8 cellular contexts compared by ENCODE assay signal in genomic region chr7:107463139-107464078, GRCh38. TPM values are rescaled to one million over a fixed set of nuclear protein-coding genes. Genes with fewer than 3 reads are reported as not detected.
DNase-seq lines count a peak whose midpoint lies in the region; ATAC-seq, FAIRE-seq and TF ChIP-seq lines count a peak whose summit lies in the region.

No MANE protein-coding gene starts in this region.

- no TSS peak for BruUV-seq in K562 (replicated peaks; lab: Mats Ljungman, UMichigan)

- WGBS in K562 (ENCODE audit: insufficient coverage, low coverage, missing lambda C conversion rate), result 82% methylated on average over 6 of the region's 6 CpGs

- POLR2A ChIA-PET in K562 (lab: Yijun Ruan, JAX), result interaction anchor here (0.8 to 1.6 kb wide), 8 partner anchors 8 to 411 kb away, joined by 3 to 8 read pairs (median 4); no protein-coding TSS in a partner anchor

- ATAC-seq in K562 (peak; percentile 92), gastrocnemius medialis (peak; percentile 82 to 94), GM19455 (IDR thresholded peaks at IDR 0.05; ENCODE audit: unreplicated experiment) (no peak)

- H3K4me2 ChIP-seq in K562 (ENCODE audit: insufficient read depth, low read length), result no peak overlapping the region

- no peak overlapping the region for H2AFZ ChIP-seq in K562 (ENCODE audit: low read depth, low read length)

- H3K4me3 ChIP-seq in GM12875 (ENCODE audit: low read depth, low read length), result no peak overlapping the region
- no peak overlapping the region for H3K4me3 ChIP-seq in MG63
- no peak overlapping the region for H3K4me3 ChIP-seq in K562
- H3K4me3 ChIP-seq in gastrocnemius medialis, result no peak overlapping the region

- H3K9ac ChIP-seq in K562 (ENCODE audit: insufficient read depth in 1 of 2, low read depth in 2 of 2, low read length in 2 of 2), result no peak overlapping the region

- H3K9me3 ChIP-seq in MG63 (no peaks in the 10 kb centered on the region), K562 (replicated peaks; ENCODE audit: control insufficient read depth, insufficient read depth, low read depth, low read length) (no peaks in the 10 kb centered on the region), gastrocnemius medialis (no peaks in the 10 kb centered on the region)

- 0 out of 2 replicates have a peak, but pooled peaks have one; percentile 24 for TF ChIP-seq EP300 in K562 (IDR thresholded peaks at IDR 0.05; ENCODE audit: low read length)

- TF ChIP-seq RAD21 in K562 (CRISPR knock-in tag; conservative IDR thresholded peaks at IDR 0.05 in 1 of 2, IDR thresholded peaks at IDR 0.05 in 1 of 2), result peak; percentile 94 to 97

- CTCF ChIA-PET in K562 (lab: Yijun Ruan, JAX; ENCODE audit: low intra/inter-chr PET ratio), result interaction anchor here (0.6 to 2.8 kb wide), 8 partner anchors 38 to 1033 kb away, joined by 3 to 25 read pairs (median 6); no protein-coding TSS in a partner anchor

- TF ChIP-seq CTCF in GM12875 (IDR thresholded peaks at IDR 0.05; ENCODE audit: borderline replicate concordance, insufficient read depth, low read depth, low read length), result peak; percentile 63
- TF ChIP-seq CTCF in K562 (IDR thresholded peaks at IDR 0.05 in 2 of 3, conservative IDR thresholded peaks at IDR 0.05 in 1 of 3; ENCODE audit: insufficient read depth in 2 of 3, low read depth in 1 of 3, low read length in 3 of 3), result peak; percentile 77 to 97 (median 82)
- TF ChIP-seq CTCF in gastrocnemius medialis (IDR thresholded peaks at IDR 0.05 in 4 of 5, conservative IDR thresholded peaks at IDR 0.05 in 1 of 5), result peak; percentile 55 to 72 (median 65)

- FAIRE-seq in A204.1 (lab: Jason Lieb, UNC) (peak; percentile 92), K562 (lab: Jason Lieb, UNC) (peak; percentile 75)

- no peaks in the 10 kb centered on the region for H3K79me2 ChIP-seq in K562 (ENCODE audit: control insufficient read depth, insufficient read depth, low read length)

- no peaks in the 10 kb centered on the region for H3K27me3 ChIP-seq in MG63
- H3K27me3 ChIP-seq in K562 (ENCODE audit: control insufficient read depth in 2 of 2, insufficient read depth in 2 of 2, low read length in 2 of 2), result no peaks in the 10 kb centered on the region
- no peaks in the 10 kb centered on the region for H3K27me3 ChIP-seq in gastrocnemius medialis

- no peaks in the 10 kb centered on the region for H3K4me1 ChIP-seq in K562 (replicated peaks in 1 of 2; ENCODE audit: control insufficient read depth in 2 of 2, insufficient read depth in 2 of 2, low read length in 2 of 2)
- H3K4me1 ChIP-seq in gastrocnemius medialis, result no peaks in the 10 kb centered on the region

- no peak for TF ChIP-seq POLR2A in K562 (conservative IDR thresholded peaks at IDR 0.05)
- no peak for TF ChIP-seq POLR2A in gastrocnemius medialis (IDR thresholded peaks at IDR 0.05)

- intact Hi-C loops in K562 (cut with micrococcal nuclease) (loop anchor here (1.0 to 10.0 kb wide), 5 partner anchors 38 to 681 kb away; partner anchors contain the start of genes COG5 and DUS4L), gastrocnemius medialis (cut with DNase I; ENCODE audit: low total_unique reads) (loop anchor here (1.0 to 5.0 kb wide), 4 partner anchors 117 to 414 kb away; partner anchors contain the start of gene BCAP29)

- H4K20me1 ChIP-seq in K562 (replicated peaks; ENCODE audit: control insufficient read depth, insufficient read depth, low read length), result no peaks in the 10 kb centered on the region

- no peak overlapping the region for H3K27ac ChIP-seq in K562 (ENCODE audit: extremely low read depth, low read depth, low read length)
- H3K27ac ChIP-seq in gastrocnemius medialis, result no peak overlapping the region

- H3K36me3 ChIP-seq in MG63, result no peaks in the 10 kb centered on the region
- H3K36me3 ChIP-seq in K562 (ENCODE audit: control insufficient read depth, insufficient read depth, low read length), result peaks cover 2% of the 10 kb centered on the region; the same call in 1 of the 3 replicates
- no peaks in the 10 kb centered on the region for H3K36me3 ChIP-seq in gastrocnemius medialis

- no peaks in the 10 kb centered on the region for H3K9me1 ChIP-seq in K562 (ENCODE audit: control insufficient read depth, insufficient read depth, low read length)

- DNase-seq in MG63 (peak; percentile 15), SW 1271 (lab: John Stamatoyannopoulos, UW) (peak; percentile 12 to 38), K562 (ENCODE audit: extremely low read depth in 1 of 4, low spot score in 3 of 4) (peak; percentile 20 to 77 (median 38)), hippocampal formation (lab: John Stamatoyannopoulos, UW) (peak; percentile 17 to 65), gastrocnemius medialis (peak; percentile 10 to 57)

- in situ Hi-C loops in K562 (cut with MboI) (no loop called here), gastrocnemius medialis (cut with MboI; ENCODE audit: low sequenced_read_pairs in 4 of 4) (loop anchor here in 2 of 4 donors (25.0 kb wide), 2 partner anchors 399 to 424 kb away; partner anchors contain the start of gene DLD (in 1 of the 2))

TF ChIP-seq in K562, 482 proteins besides CTCF, POLR2A, EP300 and RAD21 (continues in another document):
- TF ChIP-seq SAFB2 (IDR thresholded peaks at IDR 0.05; ENCODE audit: borderline replicate concordance, low read depth, low read length, severe bottlenecking) (no peak), MAFG (tag; conservative IDR thresholded peaks at IDR 0.05) (peak; percentile 97), ZNF124 (CRISPR knock-in tag; IDR thresholded peaks at IDR 0.05) (no peak), MLX (CRISPR knock-in tag; conservative IDR thresholded peaks at IDR 0.05) (no peak), ERF (CRISPR knock-in tag; IDR thresholded peaks at IDR 0.05) (no peak), ZNF174 (CRISPR knock-in tag; IDR thresholded peaks at IDR 0.05) (no peak), BCOR (IDR thresholded peaks at IDR 0.05) (no peak), CBFA2T3 (IDR thresholded peaks at IDR 0.05) (no peak), HMBOX1 (IDR thresholded peaks at IDR 0.05) (0 out of 2 replicates have a peak, but pooled peaks have one; percentile 33), SMARCC2 (IDR thresholded peaks at IDR 0.05; ENCODE audit: low read depth) (no peak)
- TF ChIP-seq, protein P1, sequence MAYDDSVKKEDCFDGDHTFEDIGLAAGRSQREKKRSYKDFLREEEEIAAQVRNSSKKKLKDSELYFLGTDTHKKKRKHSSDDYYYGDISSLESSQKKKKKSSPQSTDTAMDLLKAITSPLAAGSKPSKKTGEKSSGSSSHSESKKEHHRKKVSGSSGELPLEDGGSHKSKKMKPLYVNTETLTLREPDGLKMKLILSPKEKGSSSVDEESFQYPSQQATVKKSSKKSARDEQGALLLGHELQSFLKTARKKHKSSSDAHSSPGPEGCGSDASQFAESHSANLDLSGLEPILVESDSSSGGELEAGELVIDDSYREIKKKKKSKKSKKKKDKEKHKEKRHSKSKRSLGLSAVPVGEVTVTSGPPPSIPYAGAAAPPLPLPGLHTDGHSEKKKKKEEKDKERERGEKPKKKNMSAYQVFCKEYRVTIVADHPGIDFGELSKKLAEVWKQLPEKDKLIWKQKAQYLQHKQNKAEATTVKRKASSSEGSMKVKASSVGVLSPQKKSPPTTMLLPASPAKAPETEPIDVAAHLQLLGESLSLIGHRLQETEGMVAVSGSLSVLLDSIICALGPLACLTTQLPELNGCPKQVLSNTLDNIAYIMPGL (CRISPR knock-in tag; IDR thresholded peaks at IDR 0.05), result no peak
- TF ChIP-seq, protein P2, sequence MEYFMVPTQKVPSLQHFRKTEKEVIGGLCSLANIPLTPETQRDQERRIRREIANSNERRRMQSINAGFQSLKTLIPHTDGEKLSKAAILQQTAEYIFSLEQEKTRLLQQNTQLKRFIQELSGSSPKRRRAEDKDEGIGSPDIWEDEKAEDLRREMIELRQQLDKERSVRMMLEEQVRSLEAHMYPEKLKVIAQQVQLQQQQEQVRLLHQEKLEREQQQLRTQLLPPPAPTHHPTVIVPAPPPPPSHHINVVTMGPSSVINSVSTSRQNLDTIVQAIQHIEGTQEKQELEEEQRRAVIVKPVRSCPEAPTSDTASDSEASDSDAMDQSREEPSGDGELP (CRISPR knock-in tag; IDR thresholded peaks at IDR 0.05; ENCODE audit: borderline replicate concordance), result no peak; the same call in 1 of the 2 replicates

RNA-seq across cellular contexts. Expression of gene GPR22, which starts 6.4 kb away (rescaled TPM):
- total RNA-seq in MG63 (2014; rRNA removed; shearing (Covaris generic); ENCODE audit: low replicate concordance), result not detected in 2 replicates
- total RNA-seq in K562 (2011; cell fraction: chromatin; rRNA removed; ENCODE audit: low replicate concordance), result 0.33 TPM in 1 of 2 replicates, not detected in the other
- total RNA-seq in K562 (2011; cell fraction: nucleolus; rRNA removed), result not detected in 2 replicates
- not detected in 2 replicates for total RNA-seq in K562 (2011; cell fraction: nucleoplasm; rRNA removed)
- total RNA-seq in K562 (2014; rRNA removed) (not detected in 2 replicates), K562 (2014; rRNA removed; fragmentation: Illumina TruSeq; extraction: Trizol) (not detected in 2 replicates), K562 (2015; rRNA removed; fragmentation: Illumina TruSeq; extraction: Trizol) (not detected in 2 replicates), K562 (2021) (not detected in 2 replicates), gastrocnemius medialis (not detected)
- polyA plus RNA-seq in K562 (2011; rRNA removed) (not detected in 2 replicates), K562 (2014; fragmentation: Illumina TruSeq; extraction: Trizol) (not detected in 2 replicates), K562 (2014; fragmentation: Nextera tagmentation; extraction: Ambion mirVana) (under 1 TPM; 0.07 to 0.20 TPM), K562 (2014; rRNA removed) (not detected in 2 replicates)
- not detected in 2 replicates for polyA plus RNA-seq in K562 (2011; cell fraction: cytosol; rRNA removed)
- not detected in 2 replicates for polyA plus RNA-seq in K562 (2011; cell fraction: nucleus; rRNA removed)
- 0.11 TPM in 1 of 2 replicates, not detected in the other for polyA plus RNA-seq in K562 (2012)
- not detected in 2 replicates for polyA minus RNA-seq in K562 (2011; rRNA and poly(A)+ RNA removed)
- not detected in 2 replicates for polyA minus RNA-seq in K562 (2011; cell fraction: cytosol; rRNA and poly(A)+ RNA removed)
- polyA minus RNA-seq in K562 (2011; cell fraction: nucleus; rRNA and poly(A)+ RNA removed), result 0.11 and 0.27 TPM in 2 replicates
